ENCODE assay signal across 1 cellular context in the genomic region with DNA sequence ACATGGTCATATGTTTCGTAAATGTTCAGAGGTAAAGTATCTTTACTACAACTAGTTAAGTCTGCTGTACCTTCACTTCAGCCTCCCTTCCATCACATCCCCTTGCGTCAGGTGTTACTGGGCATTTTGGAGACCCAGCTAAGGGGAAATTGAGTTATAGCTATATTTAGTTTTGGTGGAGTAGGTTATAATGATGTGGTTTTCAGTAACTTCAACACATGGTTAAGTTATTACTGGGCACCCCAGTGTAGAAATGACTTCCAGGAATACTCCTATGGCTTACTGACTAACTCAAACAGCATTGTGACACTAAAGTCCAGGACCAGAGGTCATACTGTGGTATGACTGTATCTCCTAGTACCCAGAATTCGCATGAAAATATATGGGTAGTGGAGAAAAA.
TF ChIP-seq lines count a peak whose summit lies in the region.

No MANE protein-coding gene starts in this region.

TF ChIP-seq in GM12878, 131 proteins besides CTCF, POLR2A, EP300 and RAD21 (continued from another document):
- TF ChIP-seq MXI1 (IDR thresholded peaks at IDR 0.05; ENCODE audit: low read depth, low read length) (no peak), TARDBP (IDR thresholded peaks at IDR 0.05; ENCODE audit: borderline replicate concordance) (no peak), ASH2L (IDR thresholded peaks at IDR 0.05; ENCODE audit: borderline replicate concordance, low read depth) (no peak), IRF4 (IDR thresholded peaks at IDR 0.05; ENCODE audit: low read depth, low read length) (peak; percentile 36; the same call in 1 of the 2 replicates), MEF2B (IDR thresholded peaks at IDR 0.05; ENCODE audit: partially characterized antibody, poor library complexity, severe bottlenecking) (peak; percentile 77), PAX8 (IDR thresholded peaks at IDR 0.05) (no peak)
- TF ChIP-seq, protein P1, sequence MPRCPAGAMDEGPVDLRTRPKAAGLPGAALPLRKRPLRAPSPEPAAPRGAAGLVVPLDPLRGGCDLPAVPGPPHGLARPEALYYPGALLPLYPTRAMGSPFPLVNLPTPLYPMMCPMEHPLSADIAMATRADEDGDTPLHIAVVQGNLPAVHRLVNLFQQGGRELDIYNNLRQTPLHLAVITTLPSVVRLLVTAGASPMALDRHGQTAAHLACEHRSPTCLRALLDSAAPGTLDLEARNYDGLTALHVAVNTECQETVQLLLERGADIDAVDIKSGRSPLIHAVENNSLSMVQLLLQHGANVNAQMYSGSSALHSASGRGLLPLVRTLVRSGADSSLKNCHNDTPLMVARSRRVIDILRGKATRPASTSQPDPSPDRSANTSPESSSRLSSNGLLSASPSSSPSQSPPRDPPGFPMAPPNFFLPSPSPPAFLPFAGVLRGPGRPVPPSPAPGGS (IDR thresholded peaks at IDR 0.05; ENCODE audit: borderline replicate concordance, insufficient read depth, low read depth, low read length, poor library complexity, severe bottlenecking) = no peak
- TF ChIP-seq, protein P2, sequence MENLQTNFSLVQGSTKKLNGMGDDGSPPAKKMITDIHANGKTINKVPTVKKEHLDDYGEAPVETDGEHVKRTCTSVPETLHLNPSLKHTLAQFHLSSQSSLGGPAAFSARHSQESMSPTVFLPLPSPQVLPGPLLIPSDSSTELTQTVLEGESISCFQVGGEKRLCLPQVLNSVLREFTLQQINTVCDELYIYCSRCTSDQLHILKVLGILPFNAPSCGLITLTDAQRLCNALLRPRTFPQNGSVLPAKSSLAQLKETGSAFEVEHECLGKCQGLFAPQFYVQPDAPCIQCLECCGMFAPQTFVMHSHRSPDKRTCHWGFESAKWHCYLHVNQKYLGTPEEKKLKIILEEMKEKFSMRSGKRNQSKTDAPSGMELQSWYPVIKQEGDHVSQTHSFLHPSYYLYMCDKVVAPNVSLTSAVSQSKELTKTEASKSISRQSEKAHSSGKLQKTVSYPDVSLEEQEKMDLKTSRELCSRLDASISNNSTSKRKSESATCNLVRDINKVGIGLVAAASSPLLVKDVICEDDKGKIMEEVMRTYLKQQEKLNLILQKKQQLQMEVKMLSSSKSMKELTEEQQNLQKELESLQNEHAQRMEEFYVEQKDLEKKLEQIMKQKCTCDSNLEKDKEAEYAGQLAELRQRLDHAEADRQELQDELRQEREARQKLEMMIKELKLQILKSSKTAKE (IDR thresholded peaks at IDR 0.05; ENCODE audit: low read depth, poor library complexity, severe bottlenecking) = no peak
